Comparison of ENCODE assay signal across 8 cellular contexts in the genomic region with DNA sequence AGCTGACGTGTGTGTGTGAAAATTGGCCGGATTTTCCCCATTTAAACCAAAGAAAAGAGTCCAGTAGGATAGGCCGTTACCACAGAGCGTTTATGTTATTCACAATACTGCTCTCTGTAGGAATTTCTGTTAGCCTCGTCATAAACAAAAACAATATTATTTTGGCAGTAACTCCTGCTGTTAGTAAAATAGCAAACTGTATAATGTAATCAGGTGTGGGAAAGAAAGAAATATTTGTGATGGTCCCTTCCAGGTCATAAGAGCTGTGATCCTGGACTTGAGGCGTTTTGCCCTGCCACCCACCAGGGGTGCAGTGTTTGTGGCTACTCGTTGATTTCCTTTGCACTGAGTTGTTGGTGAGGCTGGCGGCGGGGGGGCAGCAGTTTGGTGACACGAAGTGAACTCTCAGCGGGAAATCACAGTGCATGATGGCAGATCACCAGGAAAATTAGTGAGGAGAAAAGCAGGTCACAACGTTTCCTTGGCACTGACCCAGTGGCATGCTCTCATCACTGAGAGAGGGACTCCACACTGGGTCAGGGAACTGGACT. TPM values are rescaled to one million over a fixed set of nuclear protein-coding genes. Genes with fewer than 3 reads are reported as not detected.
A peak's percentile ranks its signal among the peaks of the same experiment; 100 is the strongest.
DNase-seq lines count a peak whose midpoint lies in the region; ATAC-seq and TF ChIP-seq lines count a peak whose summit lies in the region.

No MANE protein-coding gene starts in this region.

- H3F3A ChIP-seq in OCI-LY1 (ENCODE audit: insufficient read depth, low read length), result no peaks in the 10 kb centered on the region

- H3K27ac ChIP-seq in OCI-LY1 (ENCODE audit: low read depth, low read length, poor library complexity, severe bottlenecking) (no peak overlapping the region), right cardiac atrium (ENCODE audit: low read length) (peak overlapping the region; percentile 1)

- peaks cover 42% of the 10 kb centered on the region for H3K4me1 ChIP-seq in OCI-LY1 (ENCODE audit: insufficient read depth, low read length, severe bottlenecking)
- peaks cover 8% of the 10 kb centered on the region for H3K4me1 ChIP-seq in right cardiac atrium (ENCODE audit: control insufficient read depth, insufficient read depth, low read length)

- H4K20me1 ChIP-seq in OCI-LY1 (ENCODE audit: insufficient read depth, low read length), result no peaks in the 10 kb centered on the region

- intact Hi-C loops in right cardiac atrium (cut with DNase I), result loop anchor here in 2 of 4 donors (5.0 kb wide), 2 partner anchors 51 to 131 kb away; no protein-coding TSS in a partner anchor

- no peaks in the 10 kb centered on the region for H3K27me3 ChIP-seq in OCI-LY1 (ENCODE audit: insufficient read depth, low read length)
- no peaks in the 10 kb centered on the region for H3K27me3 ChIP-seq in right cardiac atrium (ENCODE audit: control insufficient read depth, insufficient read depth)

- peaks cover 5% of the 10 kb centered on the region; the same call in 1 of the 2 replicates for H3K36me3 ChIP-seq in OCI-LY1 (ENCODE audit: insufficient read depth, low read length)

- WGBS in right cardiac atrium, result 29% methylated on average over 12 of the region's 12 CpGs

- no peak for TF ChIP-seq CTCF in OCI-LY1 (IDR thresholded peaks at IDR 0.05; ENCODE audit: low read length)

- H3K4me3 ChIP-seq in OCI-LY1 (ENCODE audit: low read depth, low read length, poor library complexity, severe bottlenecking) (peak overlapping the region; percentile 67), right cardiac atrium (ENCODE audit: low read length) (peak overlapping the region; percentile 21), skeletal muscle cell (ENCODE audit: low read depth, low read length) (peak overlapping the region; percentile 15)

- no peak overlapping the region for H2AFZ ChIP-seq in OCI-LY1 (ENCODE audit: low read length)

- no peaks in the 10 kb centered on the region for H3K9me2 ChIP-seq in OCI-LY1 (ENCODE audit: low read depth, low read length)

- peak overlapping the region; percentile 76 for H3K4me2 ChIP-seq in OCI-LY1 (ENCODE audit: low read length)

- ATAC-seq in right cardiac atrium, result no peak

- H3K79me2 ChIP-seq in OCI-LY1 (ENCODE audit: insufficient read depth, low read length), result peaks cover 21% of the 10 kb centered on the region; the same call in 1 of the 2 replicates

- H3K9me3 ChIP-seq in OCI-LY1 (ENCODE audit: low read length), result no peaks in the 10 kb centered on the region
- no peaks in the 10 kb centered on the region for H3K9me3 ChIP-seq in right cardiac atrium (ENCODE audit: control insufficient read depth, low read length)

- peak overlapping the region; percentile 60; the same call in 1 of the 2 replicates for H3K9ac ChIP-seq in OCI-LY1 (ENCODE audit: low read length)

- DNase-seq in EH (ENCODE audit: low read depth), result peak; percentile 17
- peak; percentile 66 to 81 (median 76) for DNase-seq in right cardiac atrium
- no peak for DNase-seq in skeletal muscle cell (ENCODE audit: low read depth)
- no peak for DNase-seq in 8988T
- DNase-seq in activated CD4-positive, alpha-beta T cell treated with anti-CD3 and anti-CD28 coated beads for 4 hours, result no peak
- no peak for DNase-seq in GDM1 (lab: John Stamatoyannopoulos, UW)
- DNase-seq in LoVo (ENCODE audit: low spot score), result no peak

RNA-seq across cellular contexts. Expression of a gene that starts 2.8 kb away (rescaled TPM):
- total RNA-seq in right cardiac atrium, result 1 to 10 TPM; 3.0 to 7.8 (median 5.7) TPM
- polyA plus RNA-seq in right cardiac atrium, result 4.4 TPM

Comparison
In these comparisons a context has a peak if more than half of its experiments do, and no peak if none do; other contexts are left out.
1. DNase-seq: peak in EH (single experiment) and right cardiac atrium (3 of 3); none in skeletal muscle cell (single experiment), 8988T (single experiment), activated CD4-positive, alpha-beta T cell treated with anti-CD3 and anti-CD28 coated beads for 4 hours (0 of 2), GDM1 (single experiment) and LoVo (single experiment).
2. H3K4me3 ChIP-seq: peak in every context shown above with its lines; median percentile 67 in OCI-LY1; 21 in right cardiac atrium; 15 in skeletal muscle cell.